8 cellular contexts compared by ENCODE assay signal in the genomic region with DNA sequence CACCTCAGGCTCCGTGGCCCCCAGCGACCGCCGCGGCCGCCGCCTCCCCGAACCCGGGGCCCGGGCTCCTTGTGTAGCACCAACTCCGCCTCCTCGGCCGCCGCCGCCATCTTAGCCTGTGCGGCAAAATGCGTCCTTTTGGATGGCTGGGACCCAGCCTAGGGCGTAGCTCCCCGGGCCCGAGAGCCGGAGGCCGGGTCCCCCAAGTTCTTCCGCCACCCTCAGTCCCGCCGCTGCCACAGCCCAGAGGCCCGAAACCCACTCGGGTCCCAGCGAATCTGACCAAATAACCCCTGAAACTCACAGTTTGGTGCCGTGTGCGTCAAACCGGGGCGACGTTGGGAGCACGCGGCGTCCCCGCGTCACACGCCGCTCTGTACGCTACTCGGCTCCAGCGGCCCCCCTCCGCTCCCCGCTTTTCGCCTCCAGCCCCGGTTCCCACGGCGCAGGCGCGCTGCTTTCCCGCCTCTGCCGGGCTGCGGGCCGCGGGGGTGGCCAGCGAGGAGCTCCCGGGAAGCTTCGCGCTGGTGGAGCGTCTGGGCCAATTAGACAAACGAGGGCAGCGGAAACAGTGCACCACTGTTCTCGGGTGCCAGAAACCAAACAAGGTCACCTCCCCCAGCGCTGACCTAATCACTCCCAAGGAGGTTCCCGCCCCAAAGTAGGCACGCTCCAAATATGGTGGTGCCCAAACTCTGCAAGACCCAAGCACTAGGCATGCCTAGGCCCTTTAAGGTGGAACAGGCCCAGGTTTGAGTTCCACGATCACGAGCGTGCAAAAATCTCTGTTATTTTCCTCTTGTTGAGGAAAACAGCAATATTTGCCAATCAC. TPM values are rescaled to one million over a fixed set of nuclear protein-coding genes. Genes with fewer than 3 reads are reported as not detected.
A peak's percentile ranks its signal among the peaks of the same experiment; 100 is the strongest.
DNase-seq lines count a peak whose midpoint lies in the region; ATAC-seq and TF ChIP-seq lines count a peak whose summit lies in the region.

Gene ZNF644, minus strand, starts transcription at position 350 of the 832 bp plus-strand sequence. CDS start 39,682 bp downstream, outside the sequence.

- peaks cover 25% of the 10 kb centered on the region for H4K20me1 ChIP-seq in SK-N-SH (ENCODE audit: insufficient read depth)

- CTCF ChIA-PET in SK-N-SH (lab: Yijun Ruan, JAX) = interaction anchor here (1.0 to 2.0 kb wide), 3 partner anchors 11 to 298 kb away, joined by 3 to 8 read pairs (median 3); no protein-coding TSS in a partner anchor

- H2AFZ ChIP-seq in SK-N-SH (ENCODE audit: low read depth) = peak within 1 kb of the TSS; percentile 97

- no peak for TF ChIP-seq CTCF in NB4 (IDR thresholded peaks at IDR 0.05; ENCODE audit: low read depth, low read length)
- TF ChIP-seq CTCF in SK-N-SH (IDR thresholded peaks at IDR 0.05) = no peak
- TF ChIP-seq CTCF in suprapubic skin (IDR thresholded peaks at IDR 0.05) = no peak

- H3K9me3 ChIP-seq in SK-N-SH = no peaks in the 10 kb centered on the region
- H3K9me3 ChIP-seq in suprapubic skin = no peaks in the 10 kb centered on the region

- H3K9ac ChIP-seq in SK-N-SH = peak within 1 kb of the TSS; percentile 98

- POLR2A ChIA-PET in SK-N-SH (lab: Yijun Ruan, JAX) = interaction anchor here (0.6 to 1.3 kb wide), 4 partner anchors 11 to 382 kb away, joined by 3 to 6 read pairs (median 4); partner anchors contain the start of gene HFM1

- TF ChIP-seq POLR2A in NB4 (IDR thresholded peaks at IDR 0.05; ENCODE audit: extremely low read depth, insufficient read length) (peak; percentile 54), suprapubic skin (IDR thresholded peaks at IDR 0.05) (peak in 1 of 2 donors; percentile 88)

- peaks cover 8 to 12% of the 10 kb centered on the region in 2 experiments for H3K36me3 ChIP-seq in SK-N-SH (replicated peaks in 1 of 2; ENCODE audit: control insufficient read depth in 1 of 2, insufficient read depth in 2 of 2, low read length in 1 of 2)
- H3K36me3 ChIP-seq in suprapubic skin = no peaks in the 10 kb centered on the region

- DNase-seq in NB4 (ENCODE audit: low read depth) = peak; percentile 97
- DNase-seq in SK-N-SH = peak; percentile 96
- DNase-seq in activated naive CD4-positive, alpha-beta T cell treated with anti-CD3 and anti-CD28 coated beads, Interleukin-2, amount 50 U/mL, for 16 hours = peak; percentile 91
- peak; percentile 95 for DNase-seq in globus pallidus (ENCODE audit: low spot score)
- peak; percentile 92 for DNase-seq in occipital lobe (lab: John Stamatoyannopoulos, UW)
- DNase-seq in suprapubic skin (ENCODE audit: low spot score in 2 of 2) = peak; percentile 94 to 95

- peaks cover 15% of the 10 kb centered on the region for H3F3A ChIP-seq in SK-N-SH (replicated peaks; ENCODE audit: insufficient read depth)

- H3K27ac ChIP-seq in SK-N-SH (ENCODE audit: low read depth in 2 of 2, low read length in 1 of 2) (peak within 1 kb of the TSS; percentile 98), suprapubic skin (peak within 1 kb of the TSS; percentile 98)

- TF ChIP-seq EP300 in SK-N-SH (IDR thresholded peaks at IDR 0.05; ENCODE audit: borderline replicate concordance in 1 of 2, low read depth in 1 of 2, low read length in 1 of 2) (no peak; a peak in 1 of 4 replicates), suprapubic skin (IDR thresholded peaks at IDR 0.05) (no peak)

- no peak for TF ChIP-seq RAD21 in SK-N-SH (IDR thresholded peaks at IDR 0.05; ENCODE audit: low read length)

- H3K27me3 ChIP-seq in SK-N-SH (ENCODE audit: insufficient read depth) (no peaks in the 10 kb centered on the region), suprapubic skin (no peaks in the 10 kb centered on the region)

- peaks cover 50% of the 10 kb centered on the region for H3K79me2 ChIP-seq in SK-N-SH (ENCODE audit: insufficient read depth)

- no peaks in the 10 kb centered on the region for H3K9me2 ChIP-seq in SK-N-SH

- H3K4me1 ChIP-seq in SK-N-SH (ENCODE audit: control insufficient read depth in 1 of 2, insufficient read depth in 2 of 2, low read depth in 1 of 2, low read length in 1 of 2) = peaks cover 10 to 20% of the 10 kb centered on the region in 2 experiments
- peaks cover 36% of the 10 kb centered on the region for H3K4me1 ChIP-seq in suprapubic skin

- H3K4me2 ChIP-seq in SK-N-SH = peak within 1 kb of the TSS; percentile 91

- ATAC-seq in HG02571 (IDR thresholded peaks at IDR 0.05; ENCODE audit: unreplicated experiment) = peak; percentile 83

- 10% methylated on average over 31 of the region's 70 CpGs for WGBS in SK-N-SH (ENCODE audit: low lambda C conversion rate)
- WGBS in suprapubic skin = 0% methylated on average over 14 of the region's 70 CpGs

- peak within 1 kb of the TSS; percentile 90 for H3K4me3 ChIP-seq in GM08714 (ENCODE audit: low read length)
- peak within 1 kb of the TSS; percentile 93 for H3K4me3 ChIP-seq in NB4 (ENCODE audit: low read depth, low read length)
- H3K4me3 ChIP-seq in SK-N-SH (ENCODE audit: low read depth in 2 of 2, low read length in 1 of 2) = peak within 1 kb of the TSS; percentile 85 to 88
- peak within 1 kb of the TSS; percentile 68 for H3K4me3 ChIP-seq in suprapubic skin

TF ChIP-seq in SK-N-SH, 30 proteins besides CTCF, POLR2A, EP300 and RAD21 (continues in another document):
- TF ChIP-seq, protein P1, sequence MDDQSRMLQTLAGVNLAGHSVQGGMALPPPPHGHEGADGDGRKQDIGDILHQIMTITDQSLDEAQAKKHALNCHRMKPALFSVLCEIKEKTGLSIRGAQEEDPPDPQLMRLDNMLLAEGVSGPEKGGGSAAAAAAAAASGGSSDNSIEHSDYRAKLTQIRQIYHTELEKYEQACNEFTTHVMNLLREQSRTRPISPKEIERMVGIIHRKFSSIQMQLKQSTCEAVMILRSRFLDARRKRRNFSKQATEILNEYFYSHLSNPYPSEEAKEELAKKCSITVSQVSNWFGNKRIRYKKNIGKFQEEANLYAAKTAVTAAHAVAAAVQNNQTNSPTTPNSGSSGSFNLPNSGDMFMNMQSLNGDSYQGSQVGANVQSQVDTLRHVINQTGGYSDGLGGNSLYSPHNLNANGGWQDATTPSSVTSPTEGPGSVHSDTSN (IDR thresholded peaks at IDR 0.05) = no peak
- TF ChIP-seq, protein P2, sequence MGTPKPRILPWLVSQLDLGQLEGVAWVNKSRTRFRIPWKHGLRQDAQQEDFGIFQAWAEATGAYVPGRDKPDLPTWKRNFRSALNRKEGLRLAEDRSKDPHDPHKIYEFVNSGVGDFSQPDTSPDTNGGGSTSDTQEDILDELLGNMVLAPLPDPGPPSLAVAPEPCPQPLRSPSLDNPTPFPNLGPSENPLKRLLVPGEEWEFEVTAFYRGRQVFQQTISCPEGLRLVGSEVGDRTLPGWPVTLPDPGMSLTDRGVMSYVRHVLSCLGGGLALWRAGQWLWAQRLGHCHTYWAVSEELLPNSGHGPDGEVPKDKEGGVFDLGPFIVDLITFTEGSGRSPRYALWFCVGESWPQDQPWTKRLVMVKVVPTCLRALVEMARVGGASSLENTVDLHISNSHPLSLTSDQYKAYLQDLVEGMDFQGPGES (IDR thresholded peaks at IDR 0.05; ENCODE audit: low read depth, low read length) = no peak
- TF ChIP-seq MAX (IDR thresholded peaks at IDR 0.05; ENCODE audit: low read depth) (peak; percentile 96), MXI1 (IDR thresholded peaks at IDR 0.05; ENCODE audit: low read depth, low read length) (peak; percentile 28; the same call in 1 of the 2 replicates), SMC3 (IDR thresholded peaks at IDR 0.05; ENCODE audit: low read depth, low read length) (no peak), EZH2phosphoT487 (IDR thresholded peaks at IDR 0.05; ENCODE audit: borderline replicate concordance, low read depth) (no peak), TCF12 (IDR thresholded peaks at IDR 0.05) (no peak), ZBTB33 (IDR thresholded peaks at IDR 0.05; ENCODE audit: borderline replicate concordance, low read depth) (no peak), NRF1 (IDR thresholded peaks at IDR 0.05; ENCODE audit: low read depth, low read length) (peak; percentile 70), NFIC (IDR thresholded peaks at IDR 0.05; ENCODE audit: borderline replicate concordance) (peak; percentile 24; the same call in 1 of the 2 replicates), GABPA (IDR thresholded peaks at IDR 0.05; ENCODE audit: low read depth) (0 out of 2 replicates have a peak, but pooled peaks have one; percentile 33), CHD2 (IDR thresholded peaks at IDR 0.05; ENCODE audit: low read length, partially characterized antibody) (no peak), RXRA (IDR thresholded peaks at IDR 0.05; ENCODE audit: borderline replicate concordance, low read depth) (no peak), ELF1 (IDR thresholded peaks at IDR 0.05) (no peak), TEAD4 (IDR thresholded peaks at IDR 0.05; ENCODE audit: borderline replicate concordance, insufficient read depth) (no peak), SIN3A (IDR thresholded peaks at IDR 0.05; ENCODE audit: borderline replicate concordance, low read depth, low read length) (peak; percentile 17; the same call in 1 of the 2 replicates), TAF1 (IDR thresholded peaks at IDR 0.05; ENCODE audit: borderline replicate concordance, low read depth, low read length) (peak; percentile 19), FOXM1 (IDR thresholded peaks at IDR 0.05; ENCODE audit: low read depth) (no peak)

RNA-seq across cellular contexts. Expression of gene ZNF644, which starts in this region (rescaled TPM):
- 5.6 and 6.8 TPM in 2 replicates for polyA plus RNA-seq in SK-N-SH (2012; rRNA removed)
- 8.3 and 11.3 TPM in 2 replicates for polyA plus RNA-seq in SK-N-SH (2012; cell fraction: cytosol; rRNA removed)
- 4.1 and 11.0 TPM in 2 replicates for polyA plus RNA-seq in SK-N-SH (2012; cell fraction: nucleus; rRNA removed)
- total RNA-seq in occipital lobe (288 TPM), suprapubic skin (10 to 100 TPM; 38.2 to 79.3 (median 41.0) TPM)

Comparison
In these comparisons a context has a peak if more than half of its experiments do, and no peak if none do; other contexts are left out.
1. Peak in every context shown above with its lines: DNase-seq, ATAC-seq, H3K4me3 ChIP-seq and H3K27ac ChIP-seq.